ENCODE assay signal across 8 cellular contexts in genomic region chr22:28741200-28741757, GRCh38. TPM values are rescaled to one million over a fixed set of nuclear protein-coding genes. Genes with fewer than 3 reads are reported as not detected.
DNase-seq lines count a peak whose midpoint lies in the region; ATAC-seq and TF ChIP-seq lines count a peak whose summit lies in the region.

No MANE protein-coding gene starts in this region.

- peak overlapping the region; percentile 90 for H3K4me3 Mint-ChIP-seq in osteocyte (ENCODE audit: unreplicated experiment)

- H3F3A ChIP-seq in DOHH2 (ENCODE audit: control insufficient read depth, insufficient read depth): peaks cover 5% of the 10 kb centered on the region

- H3K4me2 ChIP-seq in DOHH2 (ENCODE audit: low read length): peak overlapping the region; percentile 73

- peak overlapping the region; percentile 76 for H3K27ac Mint-ChIP-seq in osteocyte (ENCODE audit: unreplicated experiment)

- H3K9me3 ChIP-seq in DOHH2 (ENCODE audit: control insufficient read depth, insufficient read depth, low read length) (no peaks in the 10 kb centered on the region), NT2/D1 (ENCODE audit: insufficient read depth, low read length) (no peaks in the 10 kb centered on the region), endocrine pancreas (ENCODE audit: control insufficient read depth, low read length) (no peaks in the 10 kb centered on the region)

- ATAC-seq in HG03460 (IDR thresholded peaks at IDR 0.05; ENCODE audit: unreplicated experiment): no peak

- no peaks in the 10 kb centered on the region for H3K9me3 Mint-ChIP-seq in osteocyte (ENCODE audit: unreplicated experiment)

- peaks cover 20% of the 10 kb centered on the region for H3K4me1 Mint-ChIP-seq in osteocyte (ENCODE audit: unreplicated experiment)

- peak overlapping the region; percentile 85 for H3K9ac ChIP-seq in NT2/D1 (ENCODE audit: insufficient read length, low read depth)
- H3K9ac ChIP-seq in endocrine pancreas (ENCODE audit: control insufficient read depth, insufficient read depth, low read length): peak overlapping the region; percentile 76

- TF ChIP-seq CTCF in DOHH2 (IDR thresholded peaks at IDR 0.05; ENCODE audit: low read depth, low read length, poor library complexity, severe bottlenecking): no peak
- no peak for TF ChIP-seq CTCF in osteocyte (IDR thresholded peaks at IDR 0.05)
- TF ChIP-seq CTCF in GM13976 (IDR thresholded peaks at IDR 0.05; ENCODE audit: borderline replicate concordance, control extremely low read depth, extremely low read depth, insufficient read depth, missing control alignments): no peak

- H3K4me3 ChIP-seq in DOHH2 (ENCODE audit: low read length): peak overlapping the region; percentile 90
- peak overlapping the region; percentile 61 for H3K4me3 ChIP-seq in NT2/D1 (ENCODE audit: insufficient read length, low read depth)
- peak overlapping the region; percentile 73 for H3K4me3 ChIP-seq in endocrine pancreas (ENCODE audit: control insufficient read depth, insufficient read depth, low read length)

- H3K4me1 ChIP-seq in DOHH2 (ENCODE audit: control insufficient read depth, low read length): peaks cover 22% of the 10 kb centered on the region
- H3K4me1 ChIP-seq in NT2/D1 (ENCODE audit: insufficient read depth, insufficient read length): no peaks in the 10 kb centered on the region
- no peaks in the 10 kb centered on the region for H3K4me1 ChIP-seq in endocrine pancreas (ENCODE audit: control insufficient read depth, insufficient read depth, low read length)

- H3K27me3 Mint-ChIP-seq in osteocyte (ENCODE audit: unreplicated experiment): no peaks in the 10 kb centered on the region

- no peaks in the 10 kb centered on the region for H3K9me2 ChIP-seq in DOHH2 (replicated peaks; ENCODE audit: control insufficient read depth, low read length)

- no peaks in the 10 kb centered on the region for H3K27me3 ChIP-seq in DOHH2 (ENCODE audit: control insufficient read depth, low read length)
- H3K27me3 ChIP-seq in NT2/D1 (ENCODE audit: insufficient read depth, insufficient read length): no peaks in the 10 kb centered on the region
- H3K27me3 ChIP-seq in endocrine pancreas (ENCODE audit: control insufficient read depth, insufficient read depth, low read length): no peaks in the 10 kb centered on the region

- peaks cover 6% of the 10 kb centered on the region; the same call in 1 of the 2 replicates for H4K20me1 ChIP-seq in DOHH2 (ENCODE audit: control insufficient read depth, insufficient read depth, low read depth, low read length)

- DNase-seq in NT2/D1 (ENCODE audit: low read depth, low spot score) (no peak), osteocyte (ENCODE audit: extremely low spot score, unreplicated experiment) (no peak), NCI-H128 (lab: John Stamatoyannopoulos, UW; ENCODE audit: unreplicated experiment) (no peak), GM13976 (ENCODE audit: low spot score) (no peak), anterior cingulate cortex (lab: John Stamatoyannopoulos, UW) (no peak)

- H3K79me2 ChIP-seq in DOHH2 (ENCODE audit: control insufficient read depth, low read length): peaks cover 66% of the 10 kb centered on the region

- in situ Hi-C loops in GM13976 (cut with MboI; ENCODE audit: low sequenced_read_pairs, unreplicated experiment): no loop called here

- peaks cover 44% of the 10 kb centered on the region for H3K36me3 ChIP-seq in DOHH2 (ENCODE audit: control insufficient read depth, low read length)
- peaks cover 24% of the 10 kb centered on the region for H3K36me3 ChIP-seq in NT2/D1 (ENCODE audit: insufficient read depth, insufficient read length, low read length)
- H3K36me3 ChIP-seq in endocrine pancreas (ENCODE audit: control insufficient read depth, insufficient read depth, low read length): no peaks in the 10 kb centered on the region

- H3K27ac ChIP-seq in DOHH2 (ENCODE audit: low read depth, low read length): peak overlapping the region; percentile 88

- peaks cover 15% of the 10 kb centered on the region for H3K36me3 Mint-ChIP-seq in osteocyte (ENCODE audit: unreplicated experiment)

RNA-seq across cellular contexts. Expression of gene CHEK2, which starts 0.3 kb away (rescaled TPM):
- total RNA-seq in osteocyte: 9.9 and 11.2 TPM in 2 replicates

RNA-seq across cellular contexts. Expression of gene HSCB, which starts 0.6 kb away (rescaled TPM):
- total RNA-seq in osteocyte: 11.6 and 13.4 TPM in 2 replicates

RNA-seq across cellular contexts. Expression of gene CCDC117, which starts 31.2 kb away (rescaled TPM):
- total RNA-seq in osteocyte: 21.9 and 23.6 TPM in 2 replicates

RNA-seq across cellular contexts. Expression of gene XBP1, which starts 59.1 kb away (rescaled TPM):
- total RNA-seq in osteocyte: 144 and 150 TPM in 2 replicates
